ENCODE assay signal across 9 cellular contexts in genomic region chr2:210224660-210225460, GRCh38. TPM values are rescaled to one million over a fixed set of nuclear protein-coding genes. Genes with fewer than 3 reads are reported as not detected.
DNase-seq lines count a peak whose midpoint lies in the region; ATAC-seq and TF ChIP-seq lines count a peak whose summit lies in the region.
"Had no signal": no experiment of that assay in that cellular context is flagged by ENCODE, and none has a peak within 500 bp of the region (broad histone marks: within the 10 kb centered on the region; RNA-seq: fewer than 3 reads in every experiment).

TSS of gene ACADL (minus strand) at chr2:210225447. CDS start at chr2:210225263, 184 bp downstream.

- intact Hi-C loops in transverse colon (cut with DNase I; ENCODE audit: low total_unique reads), result no loop called here

- no peaks in the 10 kb centered on the region for H3K9me3 ChIP-seq in endodermal cell (ENCODE audit: control insufficient read depth, low read length)
- no peaks in the 10 kb centered on the region for H3K9me3 ChIP-seq in transverse colon

- H3K9me3 Mint-ChIP-seq in endodermal cell, result no peaks in the 10 kb centered on the region
- no peaks in the 10 kb centered on the region for H3K9me3 Mint-ChIP-seq in memory B cell
- H3K9me3 Mint-ChIP-seq: IgD-negative memory B cell had no signal

- DNase-seq in AG20443 (ENCODE audit: low spot score), result peak; percentile 78
- peak; percentile 36 for DNase-seq in RWPE1 (ENCODE audit: low spot score)
- peak; percentile 87 for DNase-seq in endodermal cell
- DNase-seq in memory B cell (ENCODE audit: low spot score in 2 of 2), result peak; percentile 0 to 11
- peak; percentile 49 for DNase-seq in transverse colon
- DNase-seq in amniotic stem cell (lab: John Stamatoyannopoulos, UW), result no peak

- in situ Hi-C loops in transverse colon (cut with MboI; ENCODE audit: low pct_ligation_motif_present in 1 of 4, low pct_unique_long_range_greater_than_20kb in 1 of 4, low sequenced_read_pairs in 3 of 4), result loop anchor here in 3 of 4 donors (25.0 kb wide), 2 partner anchors 888 to 913 kb away; no protein-coding TSS in a partner anchor

- no peak within 1 kb of the TSS for H3K27ac Mint-ChIP-seq in endodermal cell
- no peak within 1 kb of the TSS for H3K27ac Mint-ChIP-seq in memory B cell

- H3K27ac ChIP-seq in RWPE1 (no peak within 1 kb of the TSS), endodermal cell (ENCODE audit: low read depth, low read length) (no peak within 1 kb of the TSS), transverse colon (no peak within 1 kb of the TSS)

- peaks cover 54% of the 10 kb centered on the region for H3K27me3 Mint-ChIP-seq in endodermal cell (ENCODE audit: insufficient read depth)
- H3K27me3 Mint-ChIP-seq in memory B cell, result peaks cover 13% of the 10 kb centered on the region

- H3K4me1 Mint-ChIP-seq in endodermal cell, result peaks cover 10% of the 10 kb centered on the region
- no peaks in the 10 kb centered on the region for H3K4me1 Mint-ChIP-seq in memory B cell

- CTCF ChIA-PET in RWPE1 (lab: Yijun Ruan, JAX), result interaction anchor here (0.6 kb wide), 1 partner anchor 169 kb away, joined by 3 read pairs; no protein-coding TSS in a partner anchor

- peak; percentile 51 for ATAC-seq in GM19035 (IDR thresholded peaks at IDR 0.05; ENCODE audit: unreplicated experiment)
- no peak for ATAC-seq in memory B cell (ENCODE audit: low read depth)
- ATAC-seq in GM21825 (IDR thresholded peaks at IDR 0.05; ENCODE audit: unreplicated experiment), result no peak

- no peaks in the 10 kb centered on the region for H3K36me3 Mint-ChIP-seq in endodermal cell (ENCODE audit: low read depth)
- no peaks in the 10 kb centered on the region for H3K36me3 Mint-ChIP-seq in memory B cell
- H3K36me3 Mint-ChIP-seq: IgD-negative memory B cell had no signal

- H3K9ac ChIP-seq in endodermal cell (ENCODE audit: extremely low read depth, low read length, poor library complexity, severe bottlenecking), result peak within 1 kb of the TSS; percentile 34

- H3K27me3 ChIP-seq in endodermal cell (ENCODE audit: control insufficient read depth, insufficient read depth, low read length, poor library complexity, severe bottlenecking) (peaks cover 36% of the 10 kb centered on the region), transverse colon (peaks cover 77% of the 10 kb centered on the region)

- no peak for TF ChIP-seq POLR2A in transverse colon (IDR thresholded peaks at IDR 0.05)

- H3K4me3 Mint-ChIP-seq in endodermal cell (peak within 1 kb of the TSS; percentile 63), memory B cell (no peak within 1 kb of the TSS)

- POLR2A ChIA-PET in RWPE1 (lab: Yijun Ruan, JAX; ENCODE audit: low non-redundant PET), result interaction anchor here (0.7 kb wide), 1 partner anchor 147 kb away, joined by 8 read pairs; no protein-coding TSS in a partner anchor

- H3K4me3 ChIP-seq in endodermal cell (ENCODE audit: low read length), result peak within 1 kb of the TSS; percentile 86
- peak within 1 kb of the TSS; percentile 25 to 56 (median 32) for H3K4me3 ChIP-seq in transverse colon

- H3K4me1 ChIP-seq in endodermal cell (ENCODE audit: control insufficient read depth, insufficient read depth, low read length) (no peaks in the 10 kb centered on the region), transverse colon (peaks cover 0 to 11% (median 10%) of the 10 kb centered on the region in 4 donors)

- no peak for TF ChIP-seq EP300 in transverse colon (IDR thresholded peaks at IDR 0.05; ENCODE audit: low read depth)

- H3K36me3 ChIP-seq in endodermal cell (ENCODE audit: control insufficient read depth, insufficient read depth, low read length), result no peaks in the 10 kb centered on the region
- no peaks in the 10 kb centered on the region for H3K36me3 ChIP-seq in transverse colon

- 9 to 13% methylated on average over 45 to 85 of the region's 85 CpGs for WGBS in endodermal cell (ENCODE audit: insufficient coverage in 1 of 2, insufficient read length in 1 of 2), 2 experiments
- WGBS in transverse colon (ENCODE audit: low coverage in 1 of 2), 2 donors, result 10 to 23% methylated on average over 4 to 48 of the region's 85 CpGs

- no peak for TF ChIP-seq CTCF in RWPE1 (conservative IDR thresholded peaks at IDR 0.05; ENCODE audit: low read depth)
- TF ChIP-seq CTCF in endodermal cell (conservative IDR thresholded peaks at IDR 0.05), result peak; percentile 13
- TF ChIP-seq CTCF in transverse colon (IDR thresholded peaks at IDR 0.05), result no peak

RNA-seq across cellular contexts. Expression of gene ACADL, which starts in this region (rescaled TPM):
- 1 to 10 TPM in 1 of 2 donors, under 1 TPM in 1; 0.66 to 1.1 TPM for total RNA-seq in endodermal cell
- polyA plus RNA-seq in endodermal cell (2013, experiment 1 of 2), result 0.18 TPM
- polyA plus RNA-seq in endodermal cell (2013, experiment 2 of 2), result 0.33 TPM
- total RNA-seq in transverse colon, result 1 to 10 TPM in 2 of 4 donors, under 1 TPM in 1, not detected in 1; 0.41 to 1.5 (median 1.3) TPM
- polyA plus RNA-seq: IgD-negative memory B cell had no signal
